Comparison of ENCODE assay signal across 8 cellular contexts in genomic region chr20:35616465-35617396, GRCh38. TPM values are rescaled to one million over a fixed set of nuclear protein-coding genes. Genes with fewer than 3 reads are reported as not detected.
DNase-seq lines count a peak whose midpoint lies in the region; ATAC-seq and TF ChIP-seq lines count a peak whose summit lies in the region.

No MANE protein-coding gene starts in this region.

- H3K9me3 ChIP-seq in KOPT-K1 (ENCODE audit: insufficient read depth, low read length, poor library complexity, severe bottlenecking) = no peaks in the 10 kb centered on the region
- H3K9me3 ChIP-seq in psoas muscle = no peaks in the 10 kb centered on the region

- peak overlapping the region; percentile 76 for H3K4me3 ChIP-seq in psoas muscle

- DNase-seq in SIG-M5 treated with dmso at 0.1 percent for 504 hours (lab: John Stamatoyannopoulos, UW; ENCODE audit: unreplicated experiment) (peak; percentile 38), SIG-M5 (lab: John Stamatoyannopoulos, UW) (no peak), SK-N-DZ (ENCODE audit: low spot score) (peak; percentile 100), astrocyte of the hippocampus (ENCODE audit: low read depth, low spot score) (peak; percentile 85), hepatic stellate cell (ENCODE audit: low spot score) (peak; percentile 98), psoas muscle (peak; percentile 91 to 92)
- DNase-seq in NK-92 treated with Interleukin-12 subunit alpha and Interleukin-12 subunit beta, amount 100 ng/mL, for 24 hours (lab: John Stamatoyannopoulos, UW) = no peak

- H3K27me3 ChIP-seq in psoas muscle (ENCODE audit: insufficient read depth in 3 of 3, low read length in 2 of 3) = no peaks in the 10 kb centered on the region

- H3K36me3 ChIP-seq in KOPT-K1 (ENCODE audit: insufficient read depth, low read length) (peaks cover 12% of the 10 kb centered on the region; the same call in 1 of the 2 replicates), psoas muscle (ENCODE audit: insufficient read depth in 1 of 2, low read depth in 1 of 2) (peaks cover 0 to 8% of the 10 kb centered on the region in 2 donors)

- ATAC-seq in psoas muscle = peak; percentile 66 to 71 (median 68)

- peak overlapping the region; percentile 33 for H3K27ac ChIP-seq in KOPT-K1 (ENCODE audit: low read depth, low read length, poor library complexity, severe bottlenecking)
- H3K27ac ChIP-seq in psoas muscle = peak overlapping the region; percentile 91

- H3K4me1 ChIP-seq in psoas muscle = peaks cover 14% of the 10 kb centered on the region

- no peak for TF ChIP-seq CTCF in psoas muscle (IDR thresholded peaks at IDR 0.05)

- WGBS in psoas muscle, 3 donors = 1 to 3% (median 2%) methylated on average over 52 to 57 of the region's 57 CpGs

- intact Hi-C loops in psoas muscle (cut with DNase I) = loop anchor here (5.0 kb wide), 1 partner anchor 46 kb away; the partner anchor contains the start of genes CPNE1 (in 2 of the 2) and RBM12 (in 2 of the 2)

RNA-seq across cellular contexts. Expression of gene SPAG4, which starts 1.1 kb away (rescaled TPM):
- 2.9 and 7.8 TPM in 2 replicates for polyA plus RNA-seq in SK-N-DZ (2014; cell fraction: cytosol; rRNA removed)
- 46.8 and 53.6 TPM in 2 replicates for polyA plus RNA-seq in SK-N-DZ (2014; cell fraction: nucleus; rRNA removed)
- 1 to 10 TPM; 1.1 to 2.1 (median 1.4) TPM for total RNA-seq in psoas muscle
- polyA plus RNA-seq in psoas muscle = 1 to 10 TPM in 1 of 3 donors, under 1 TPM in 2; 0.49 to 1.1 (median 0.61) TPM

RNA-seq across cellular contexts. Expression of gene CPNE1, which starts 48.0 kb away (rescaled TPM):
- polyA plus RNA-seq in SK-N-DZ (2014; cell fraction: cytosol; rRNA removed) = 380 and 415 TPM in 2 replicates
- 552 and 706 TPM in 2 replicates for polyA plus RNA-seq in SK-N-DZ (2014; cell fraction: nucleus; rRNA removed)
- 10 to 100 TPM; 55.9 to 75.4 (median 67.1) TPM for total RNA-seq in psoas muscle
- 10 to 100 TPM; 59.5 to 62.1 (median 61.6) TPM for polyA plus RNA-seq in psoas muscle

RNA-seq across cellular contexts. Expression of gene RBM12, which starts 48.0 kb away (rescaled TPM):
- 66.0 and 74.4 TPM in 2 replicates for polyA plus RNA-seq in SK-N-DZ (2014; cell fraction: cytosol; rRNA removed)
- 42.8 and 49.3 TPM in 2 replicates for polyA plus RNA-seq in SK-N-DZ (2014; cell fraction: nucleus; rRNA removed)
- total RNA-seq in psoas muscle = 10 to 100 TPM; 20.8 to 61.5 (median 45.5) TPM
- 10 to 100 TPM in 1 of 3 donors, 1 to 10 TPM in 2; 5.3 to 22.5 (median 8.8) TPM for polyA plus RNA-seq in psoas muscle

Comparison
In these comparisons a context has a peak if more than half of its experiments do, and no peak if none do; other contexts are left out.
1. DNase-seq: peak in SIG-M5 treated with dmso at 0.1 percent for 504 hours (single experiment), SK-N-DZ (single experiment), astrocyte of the hippocampus (single experiment), hepatic stellate cell (single experiment) and psoas muscle (2 of 2); none in SIG-M5 (single experiment) and NK-92 treated with Interleukin-12 subunit alpha and Interleukin-12 subunit beta, amount 100 ng/mL, for 24 hours (single experiment).